22 cellular contexts compared by ENCODE assay signal in the genomic region with DNA sequence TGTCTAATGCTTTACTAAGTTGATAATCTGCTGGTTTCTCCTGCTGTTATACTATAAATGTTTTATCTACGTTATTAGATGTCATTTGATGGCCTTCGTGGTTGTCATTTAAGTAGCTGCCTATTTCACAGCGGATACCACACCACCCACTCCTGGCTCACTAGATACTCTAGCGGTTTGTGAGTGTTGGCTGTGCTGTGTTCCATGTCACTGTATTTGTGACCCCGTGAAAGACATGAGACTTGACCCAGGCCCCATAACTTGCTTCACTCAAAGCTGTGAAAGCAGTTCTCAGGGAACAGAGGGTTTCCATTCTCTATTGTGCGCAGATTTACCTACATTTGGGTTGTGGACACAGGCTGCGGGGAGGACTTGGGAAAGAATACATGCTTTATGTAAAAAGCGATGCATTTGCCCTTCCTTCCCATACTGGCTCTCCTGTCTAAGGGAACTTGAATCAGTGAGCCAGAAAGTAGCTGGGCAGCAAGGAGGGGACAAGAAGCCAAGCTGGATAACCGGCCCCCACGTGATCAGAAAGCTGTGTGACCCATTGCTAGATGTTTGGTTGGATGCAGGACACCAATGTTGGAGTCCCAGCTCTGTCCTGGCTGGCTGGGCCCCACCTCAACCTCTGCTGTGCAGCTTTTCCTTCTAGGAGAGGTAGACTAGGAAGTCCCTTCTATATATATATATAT. TPM values are rescaled to one million over a fixed set of nuclear protein-coding genes. Genes with fewer than 3 reads are reported as not detected.
A peak's percentile ranks its signal among the peaks of the same experiment; 100 is the strongest.
DNase-seq lines count a peak whose midpoint lies in the region; ATAC-seq and TF ChIP-seq lines count a peak whose summit lies in the region.
"Had no signal": no experiment of that assay in that cellular context is flagged by ENCODE, and none has a peak within 500 bp of the region (broad histone marks: within the 10 kb centered on the region; RNA-seq: fewer than 3 reads in every experiment).

No MANE protein-coding gene starts in this region.

- H3K4me2 ChIP-seq in smooth muscle cell, result peak overlapping the region; percentile 56

- TF ChIP-seq CTCF in cardiac muscle cell (IDR thresholded peaks at IDR 0.05; ENCODE audit: low read depth, low read length), result no peak
- no peak for TF ChIP-seq CTCF in right atrium auricular region (IDR thresholded peaks at IDR 0.05)
- no peak for TF ChIP-seq CTCF in smooth muscle cell (IDR thresholded peaks at IDR 0.05; ENCODE audit: borderline replicate concordance, insufficient read depth, poor library complexity, severe bottlenecking)

- ATAC-seq in central memory CD8-positive, alpha-beta T cell (replicated peaks; ENCODE audit: extremely low read depth, poor library complexity, severe bottlenecking), result peak; percentile 82
- ATAC-seq: left lobe of liver had no signal

- DNase-seq in cardiac muscle cell (ENCODE audit: low read depth in 1 of 2, low spot score in 1 of 2) (no peak), right atrium auricular region (ENCODE audit: low spot score) (no peak), smooth muscle cell (lab: John Stamatoyannopoulos, UW; ENCODE audit: unreplicated experiment) (no peak), germinal center (ENCODE audit: low spot score) (no peak), NCI-H1105 (lab: John Stamatoyannopoulos, UW) (no peak)
- no peak for DNase-seq in T-helper 2 cell treated with Interferon-gamma antibody and Interleukin-4, amounts not matched to agents 5 μg/mL and 100 μg/mL, for 36 hours (ENCODE audit: low spot score)
- peak in 1 of 2 donors; percentile 37 for DNase-seq in central memory CD8-positive, alpha-beta T cell (ENCODE audit: low spot score in 2 of 2)
- DNase-seq: activated CD4-positive, alpha-beta T cell treated with anti-CD3 and anti-CD28 coated beads for 4 hours; activated CD8-positive, alpha-beta memory T cell treated with anti-CD3 and anti-CD28 coated beads, Interleukin-2, amount 50 U/mL, for 4 hours; activated effector memory CD4-positive, alpha-beta T cell treated with anti-CD3 and anti-CD28 coated beads, Interleukin-2, amount 50 U/mL, for 16 hours; C1 segment of cervical spinal cord; GM23248; hippocampal formation; mesenchymal stem cell; NCI-H1436 treated with DMSO at 0.1 percent for 48 hours; NCI-H774; T-helper 1 cell; testis had no signal

- H3K27ac Mint-ChIP-seq in T-helper 2 cell treated with Interferon-gamma antibody and Interleukin-4, amounts not matched to agents 5 μg/mL and 100 μg/mL, for 36 hours, result peak overlapping the region; percentile 28
- peak overlapping the region; percentile 26 for H3K27ac Mint-ChIP-seq in central memory CD8-positive, alpha-beta T cell (ENCODE audit: low read depth)

- H3K4me1 Mint-ChIP-seq in T-helper 2 cell treated with Interferon-gamma antibody and Interleukin-4, amounts not matched to agents 5 μg/mL and 100 μg/mL, for 36 hours (ENCODE audit: low read depth), result peaks cover 41% of the 10 kb centered on the region
- H3K4me1 Mint-ChIP-seq in central memory CD8-positive, alpha-beta T cell, result peaks cover 39% of the 10 kb centered on the region

- no peaks in the 10 kb centered on the region for H4K20me1 ChIP-seq in smooth muscle cell (ENCODE audit: low read depth)

- H3K4me3 ChIP-seq in cardiac muscle cell, result no peak overlapping the region
- H3K4me3 ChIP-seq in right atrium auricular region, result no peak overlapping the region
- H3K4me3 ChIP-seq in smooth muscle cell, result no peak overlapping the region
- H3K4me3 ChIP-seq: GM23248, SJSA1, testis had no signal

- no peaks in the 10 kb centered on the region for H3K79me2 ChIP-seq in smooth muscle cell (ENCODE audit: low read depth)

- H3K4me3 Mint-ChIP-seq in T-helper 2 cell treated with Interferon-gamma antibody and Interleukin-4, amounts not matched to agents 5 μg/mL and 100 μg/mL, for 36 hours, result no peak overlapping the region
- H3K4me3 Mint-ChIP-seq in central memory CD8-positive, alpha-beta T cell, result peak overlapping the region; percentile 1

- no peaks in the 10 kb centered on the region for H3K36me3 ChIP-seq in cardiac muscle cell
- H3K36me3 ChIP-seq in right atrium auricular region, result no peaks in the 10 kb centered on the region
- no peaks in the 10 kb centered on the region for H3K36me3 ChIP-seq in smooth muscle cell (ENCODE audit: low read depth)
- H3K36me3 ChIP-seq: neutrophil, SJSA1 had no signal

- no peak overlapping the region for H3K9ac ChIP-seq in smooth muscle cell (ENCODE audit: low read depth)
- H3K9ac ChIP-seq: GM23248 had no signal

- peak overlapping the region; percentile 56 for H3K27ac ChIP-seq in cardiac muscle cell
- no peak overlapping the region for H3K27ac ChIP-seq in right atrium auricular region
- no peak overlapping the region for H3K27ac ChIP-seq in smooth muscle cell (ENCODE audit: low read depth)
- H3K27ac ChIP-seq: GM23248, HL-60, neutrophil, SJSA1, testis had no signal

- no peaks in the 10 kb centered on the region for H3K36me3 Mint-ChIP-seq in T-helper 2 cell treated with Interferon-gamma antibody and Interleukin-4, amounts not matched to agents 5 μg/mL and 100 μg/mL, for 36 hours (ENCODE audit: low read depth)
- peaks cover 2% of the 10 kb centered on the region for H3K36me3 Mint-ChIP-seq in central memory CD8-positive, alpha-beta T cell (ENCODE audit: insufficient read depth)

- H2AFZ ChIP-seq in smooth muscle cell (ENCODE audit: low read depth), result no peak overlapping the region
- H2AFZ ChIP-seq: GM23248 had no signal

- H3K9me3 ChIP-seq in cardiac muscle cell (ENCODE audit: low read depth) (no peaks in the 10 kb centered on the region), right atrium auricular region (no peaks in the 10 kb centered on the region), smooth muscle cell (replicated peaks; ENCODE audit: low read depth) (no peaks in the 10 kb centered on the region)
- H3K9me3 ChIP-seq: neutrophil, SJSA1, testis had no signal

- peaks cover 43% of the 10 kb centered on the region for H3K4me1 ChIP-seq in cardiac muscle cell (ENCODE audit: low read depth)
- H3K4me1 ChIP-seq in right atrium auricular region, result no peaks in the 10 kb centered on the region
- peaks cover 39% of the 10 kb centered on the region for H3K4me1 ChIP-seq in smooth muscle cell (ENCODE audit: low read depth)
- H3K4me1 ChIP-seq: SJSA1, testis had no signal

- peaks cover 7% of the 10 kb centered on the region for H3F3A ChIP-seq in smooth muscle cell (ENCODE audit: low read depth)

- no peaks in the 10 kb centered on the region for H3K27me3 Mint-ChIP-seq in T-helper 2 cell treated with Interferon-gamma antibody and Interleukin-4, amounts not matched to agents 5 μg/mL and 100 μg/mL, for 36 hours (ENCODE audit: low read depth)
- no peaks in the 10 kb centered on the region for H3K27me3 Mint-ChIP-seq in central memory CD8-positive, alpha-beta T cell

- H3K27me3 ChIP-seq in cardiac muscle cell (no peaks in the 10 kb centered on the region), right atrium auricular region (no peaks in the 10 kb centered on the region), smooth muscle cell (ENCODE audit: low read depth) (no peaks in the 10 kb centered on the region)
- H3K27me3 ChIP-seq: neutrophil, SJSA1, testis had no signal

- no peaks in the 10 kb centered on the region for H3K9me3 Mint-ChIP-seq in T-helper 2 cell treated with Interferon-gamma antibody and Interleukin-4, amounts not matched to agents 5 μg/mL and 100 μg/mL, for 36 hours
- no peaks in the 10 kb centered on the region for H3K9me3 Mint-ChIP-seq in central memory CD8-positive, alpha-beta T cell

- 66% methylated on average over 10 of the region's 10 CpGs for WGBS in smooth muscle cell (ENCODE audit: low lambda C conversion rate)

RNA-seq across cellular contexts. Expression of a gene that starts 52.2 kb away (rescaled TPM):
- total RNA-seq in cardiac muscle cell, result 0.39 and 1.2 TPM in 2 replicates
- polyA plus RNA-seq in cardiac muscle cell, result 0.25 and 1.1 TPM in 2 replicates
- 1 to 10 TPM; 2.1 to 3.0 TPM for total RNA-seq in right atrium auricular region
- 1.1 and 8.7 TPM in 2 replicates for total RNA-seq in smooth muscle cell
- 0.75 and 3.7 TPM in 2 replicates for polyA plus RNA-seq in smooth muscle cell
